8 cellular contexts compared by ENCODE assay signal in genomic region chr9:4939118-4939561, GRCh38. TPM values are rescaled to one million over a fixed set of nuclear protein-coding genes. Genes with fewer than 3 reads are reported as not detected.
DNase-seq lines count a peak whose midpoint lies in the region; ATAC-seq and TF ChIP-seq lines count a peak whose summit lies in the region.

No MANE protein-coding gene starts in this region.

- H3K27ac ChIP-seq in MM.1S (ENCODE audit: low read length) (peak overlapping the region; percentile 49; the same call in 1 of the 2 replicates), coronary artery (peak overlapping the region in 1 of 2 donors; percentile 56)

- H3K9ac ChIP-seq in MM.1S (ENCODE audit: low read length) = no peak overlapping the region

- no peaks in the 10 kb centered on the region for H3K36me3 ChIP-seq in MM.1S (replicated peaks; ENCODE audit: insufficient read depth, low read length)

- H3K79me2 ChIP-seq in MM.1S (ENCODE audit: low read length) = no peaks in the 10 kb centered on the region

- H3K27me3 ChIP-seq in MM.1S (replicated peaks; ENCODE audit: insufficient read depth, low read length) = no peaks in the 10 kb centered on the region

- H2AFZ ChIP-seq in MM.1S (ENCODE audit: low read length) = 0 out of 2 replicates have a peak overlapping the region, but pooled peaks have one; percentile 1

- peak overlapping the region; percentile 1 to 64 (median 34) for H3K4me3 Mint-ChIP-seq in immature natural killer cell

- H3K27me3 Mint-ChIP-seq in immature natural killer cell (ENCODE audit: low read depth in 3 of 3) = peaks cover 0 to 4% (median 2%) of the 10 kb centered on the region in 3 donors

- no peaks in the 10 kb centered on the region for H3K9me3 ChIP-seq in MM.1S (replicated peaks; ENCODE audit: insufficient read depth, low read length)

- H3K4me3 ChIP-seq in MM.1S (ENCODE audit: low read length) = no peak overlapping the region
- no peak overlapping the region for H3K4me3 ChIP-seq in coronary artery

- H3K4me1 Mint-ChIP-seq in immature natural killer cell = peaks cover 44 to 64% of the 10 kb centered on the region in 2 donors

- peaks cover 13% of the 10 kb centered on the region for H3F3A ChIP-seq in MM.1S (ENCODE audit: insufficient read depth, low read length)

- H3K27ac Mint-ChIP-seq in immature natural killer cell = peak overlapping the region in 5 of 6 donors; percentile 15 to 47 (median 31)

- no peaks in the 10 kb centered on the region for H3K36me3 Mint-ChIP-seq in immature natural killer cell

- ATAC-seq in GM18508 (IDR thresholded peaks at IDR 0.05; ENCODE audit: insufficient read depth, unreplicated experiment) (peak; percentile 78), GM21619 (IDR thresholded peaks at IDR 0.05; ENCODE audit: unreplicated experiment) (peak; percentile 83)

- no peaks in the 10 kb centered on the region for H3K9me2 ChIP-seq in MM.1S (replicated peaks; ENCODE audit: insufficient read depth, low read length)

- H4K20me1 ChIP-seq in MM.1S (ENCODE audit: insufficient read depth, low read length) = no peaks in the 10 kb centered on the region

- H3K4me1 ChIP-seq in MM.1S (ENCODE audit: low read length) = peaks cover 40% of the 10 kb centered on the region

- peak overlapping the region; percentile 65 for H3K4me2 ChIP-seq in MM.1S (ENCODE audit: low read depth, low read length)

- TF ChIP-seq CTCF in MM.1S (IDR thresholded peaks at IDR 0.05; ENCODE audit: low read length) (no peak), coronary artery (IDR thresholded peaks at IDR 0.05) (no peak)

- DNase-seq in MM.1S (peak; percentile 78), immature natural killer cell (peak; percentile 28 to 51 (median 39)), NCI-H82 treated with DMSO at 0.1 percent for 48 hours (lab: John Stamatoyannopoulos, UW; ENCODE audit: unreplicated experiment) (no peak), mesenteric fat pad (ENCODE audit: low spot score) (no peak), T1000 (lab: John Stamatoyannopoulos, UW) (no peak), coronary artery (ENCODE audit: low spot score) (no peak)

- no peaks in the 10 kb centered on the region for H3K9me3 Mint-ChIP-seq in immature natural killer cell

RNA-seq across cellular contexts. Expression of gene JAK2, which starts 45.9 kb away (rescaled TPM):
- 10 to 100 TPM in 1 of 3 donors, 1 to 10 TPM in 2; 5.7 to 14.7 (median 6.8) TPM for polyA plus RNA-seq in immature natural killer cell
- 25.1 TPM for total RNA-seq in mesenteric fat pad

Comparison
In these comparisons a context has a peak if more than half of its experiments do, and no peak if none do; other contexts are left out.
1. DNase-seq: peak in MM.1S (single experiment) and immature natural killer cell (3 of 3); none in NCI-H82 treated with DMSO at 0.1 percent for 48 hours (single experiment), mesenteric fat pad (single experiment), T1000 (single experiment) and coronary artery (single experiment).